1 cellular context compared by ENCODE assay signal in genomic region chr1:211420845-211421454, GRCh38.
A peak's percentile ranks its signal among the peaks of the same experiment; 100 is the strongest.
TF ChIP-seq lines count a peak whose summit lies in the region.

No MANE protein-coding gene starts in this region.

TF ChIP-seq in HEK293, 187 proteins besides CTCF, POLR2A, EP300 and RAD21 (continued from another document):
- TF ChIP-seq KLF17 (tag by site-specific recombination; IDR thresholded peaks at IDR 0.05): no peak
- no peak for TF ChIP-seq ZNF175 (tag by site-specific recombination; IDR thresholded peaks at IDR 0.05)
- TF ChIP-seq SCRT2 (tag by site-specific recombination; IDR thresholded peaks at IDR 0.05): peak; percentile 94
- TF ChIP-seq ZNF324 (tag by site-specific recombination; IDR thresholded peaks at IDR 0.05): no peak
- no peak for TF ChIP-seq ZNF221 (tag by site-specific recombination; IDR thresholded peaks at IDR 0.05; ENCODE audit: borderline replicate concordance)
- TF ChIP-seq SCRT1 (tag by site-specific recombination; IDR thresholded peaks at IDR 0.05; ENCODE audit: borderline replicate concordance): peak; percentile 90
- TF ChIP-seq BCL11A (tag by site-specific recombination; IDR thresholded peaks at IDR 0.05; ENCODE audit: low read depth): no peak
- TF ChIP-seq ZBTB21 (tag by site-specific recombination; IDR thresholded peaks at IDR 0.05): no peak
- no peak for TF ChIP-seq GLIS1 (tag by site-specific recombination; IDR thresholded peaks at IDR 0.05)
- no peak for TF ChIP-seq KLF16 (tag by site-specific recombination; IDR thresholded peaks at IDR 0.05)
